ENCODE assay signal across 2 cellular contexts in the genomic region with DNA sequence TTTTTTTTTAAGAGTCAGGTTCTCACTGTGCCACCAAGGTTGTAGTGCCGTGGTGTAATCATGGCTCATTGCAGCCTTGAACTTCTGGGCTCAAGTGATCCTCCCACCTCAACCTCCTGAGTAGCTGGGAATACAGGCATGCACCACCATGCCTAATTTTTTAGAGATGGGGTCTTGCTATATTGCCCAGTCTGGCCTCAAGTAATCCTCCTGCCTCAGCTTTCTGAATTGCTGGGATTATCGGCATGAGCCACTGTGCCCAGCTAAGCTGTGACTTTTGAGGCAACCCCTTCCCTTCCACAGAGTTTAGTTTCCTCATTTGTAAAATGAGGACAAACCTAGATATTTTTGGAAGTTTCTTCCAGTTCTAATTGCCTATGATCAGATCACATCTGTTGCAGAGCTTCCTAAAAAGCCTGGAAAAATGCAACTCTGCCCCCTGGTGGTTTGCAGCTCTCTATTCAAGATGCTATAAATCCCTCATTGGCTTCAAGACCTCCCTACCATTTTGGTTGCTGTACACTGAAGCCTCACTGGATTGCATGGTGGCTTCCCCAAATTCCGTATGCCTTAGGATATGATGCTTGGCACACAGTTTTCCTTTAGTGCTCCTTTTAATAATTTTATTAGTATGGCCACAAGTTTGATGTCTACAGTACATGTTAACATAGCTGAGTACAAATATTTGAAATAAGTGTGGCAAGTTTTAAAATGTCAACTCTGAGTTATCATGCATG.
A peak's percentile ranks its signal among the peaks of the same experiment; 100 is the strongest.
TF ChIP-seq lines count a peak whose summit lies in the region.

No MANE protein-coding gene starts in this region.

TF ChIP-seq in HCT116, 20 proteins besides CTCF, POLR2A, EP300 and RAD21:
- TF ChIP-seq, protein P1, sequence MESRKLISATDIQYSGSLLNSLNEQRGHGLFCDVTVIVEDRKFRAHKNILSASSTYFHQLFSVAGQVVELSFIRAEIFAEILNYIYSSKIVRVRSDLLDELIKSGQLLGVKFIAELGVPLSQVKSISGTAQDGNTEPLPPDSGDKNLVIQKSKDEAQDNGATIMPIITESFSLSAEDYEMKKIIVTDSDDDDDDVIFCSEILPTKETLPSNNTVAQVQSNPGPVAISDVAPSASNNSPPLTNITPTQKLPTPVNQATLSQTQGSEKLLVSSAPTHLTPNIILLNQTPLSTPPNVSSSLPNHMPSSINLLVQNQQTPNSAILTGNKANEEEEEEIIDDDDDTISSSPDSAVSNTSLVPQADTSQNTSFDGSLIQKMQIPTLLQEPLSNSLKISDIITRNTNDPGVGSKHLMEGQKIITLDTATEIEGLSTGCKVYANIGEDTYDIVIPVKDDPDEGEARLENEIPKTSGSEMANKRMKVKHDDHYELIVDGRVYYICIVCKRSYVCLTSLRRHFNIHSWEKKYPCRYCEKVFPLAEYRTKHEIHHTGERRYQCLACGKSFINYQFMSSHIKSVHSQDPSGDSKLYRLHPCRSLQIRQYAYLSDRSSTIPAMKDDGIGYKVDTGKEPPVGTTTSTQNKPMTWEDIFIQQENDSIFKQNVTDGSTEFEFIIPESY (IDR thresholded peaks at IDR 0.05; ENCODE audit: extremely low read depth, insufficient replicate concordance, low read length), result no peak

TF ChIP-seq in H1, 55 proteins besides CTCF, POLR2A, EP300 and RAD21:
- no peak for TF ChIP-seq CTBP2 (IDR thresholded peaks at IDR 0.05; ENCODE audit: borderline replicate concordance, insufficient read depth, insufficient read length, low read length)
- TF ChIP-seq SUZ12 (IDR thresholded peaks at IDR 0.05; ENCODE audit: low read length), result no peak
- peak; percentile 67; the same call in 1 of the 2 replicates for TF ChIP-seq YY1 (IDR thresholded peaks at IDR 0.05; ENCODE audit: low read depth, low read length)
- no peak for TF ChIP-seq SP4 (IDR thresholded peaks at IDR 0.05; ENCODE audit: low read length)
- TF ChIP-seq, protein P2, sequence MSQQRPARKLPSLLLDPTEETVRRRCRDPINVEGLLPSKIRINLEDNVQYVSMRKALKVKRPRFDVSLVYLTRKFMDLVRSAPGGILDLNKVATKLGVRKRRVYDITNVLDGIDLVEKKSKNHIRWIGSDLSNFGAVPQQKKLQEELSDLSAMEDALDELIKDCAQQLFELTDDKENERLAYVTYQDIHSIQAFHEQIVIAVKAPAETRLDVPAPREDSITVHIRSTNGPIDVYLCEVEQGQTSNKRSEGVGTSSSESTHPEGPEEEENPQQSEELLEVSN (IDR thresholded peaks at IDR 0.05), result no peak
- no peak for TF ChIP-seq ZNF274 (IDR thresholded peaks at IDR 0.05; ENCODE audit: borderline replicate concordance, extremely low read depth, low read length)
- peak; percentile 94 for TF ChIP-seq KDM1A (IDR thresholded peaks at IDR 0.05; ENCODE audit: borderline replicate concordance, low read length)
- no peak for TF ChIP-seq RBBP5 (IDR thresholded peaks at IDR 0.05; ENCODE audit: borderline replicate concordance, low read depth, low read length)
- TF ChIP-seq TAF1 (IDR thresholded peaks at IDR 0.05; ENCODE audit: low read depth, low read length), result no peak
- TF ChIP-seq HDAC2 (IDR thresholded peaks at IDR 0.05; ENCODE audit: borderline replicate concordance in 1 of 2, low read depth in 2 of 2, low read length in 2 of 2), result peak in 1 of 2 experiments; percentile 66; a peak in 1 of 4 replicates
- no peak for TF ChIP-seq JUND (IDR thresholded peaks at IDR 0.05; ENCODE audit: low read length)
- TF ChIP-seq EZH2 (IDR thresholded peaks at IDR 0.05; ENCODE audit: low read depth, low read length, severe bottlenecking), result no peak
- TF ChIP-seq CBX5 (IDR thresholded peaks at IDR 0.05; ENCODE audit: low read depth, low read length), result no peak
